In the genomic region with DNA sequence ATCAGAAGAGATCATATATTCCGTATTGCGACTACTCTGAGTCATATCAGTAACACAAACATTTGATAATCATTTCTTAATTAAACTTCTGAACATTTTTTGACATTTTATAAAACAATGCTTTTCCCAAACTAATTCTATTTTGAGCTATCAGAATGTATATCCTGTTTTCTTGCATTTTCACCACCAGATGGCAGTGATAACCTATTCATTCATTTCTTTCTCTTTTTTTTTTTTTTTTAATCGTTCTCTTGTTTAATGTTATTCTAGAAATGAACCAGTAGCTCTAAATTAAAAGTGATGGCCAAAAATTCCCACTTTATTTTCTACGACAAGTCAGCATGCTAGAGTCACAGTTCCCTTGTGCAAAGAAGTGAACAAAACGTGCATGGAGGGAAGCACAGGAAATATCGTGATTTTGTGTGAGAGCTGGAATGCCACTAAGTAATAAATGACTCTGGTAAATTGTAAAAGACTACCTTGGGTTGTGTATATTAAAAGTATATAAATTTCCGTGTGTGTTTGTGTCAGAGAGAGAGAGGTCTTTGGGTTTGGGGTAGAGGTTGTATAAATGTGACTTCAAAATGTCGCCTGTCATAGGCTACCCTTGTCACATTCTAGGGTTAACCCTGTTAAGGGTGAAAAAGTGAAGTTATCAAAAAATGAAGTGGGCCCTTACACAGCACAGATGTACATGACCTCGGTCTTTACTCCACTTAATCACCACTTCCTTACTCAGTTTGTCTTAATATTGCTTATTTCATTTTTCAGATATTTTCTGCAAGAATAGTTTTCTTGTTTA, we compare ENCODE assay signal across 8 cellular contexts. TPM values are rescaled to one million over a fixed set of nuclear protein-coding genes. Genes with fewer than 3 reads are reported as not detected.
DNase-seq lines count a peak whose midpoint lies in the region; ATAC-seq and TF ChIP-seq lines count a peak whose summit lies in the region.

No MANE protein-coding gene starts in this region.

- peak; percentile 72 for TF ChIP-seq CTCF in LNCAP (IDR thresholded peaks at IDR 0.05)

- peak; percentile 82 for ATAC-seq in left lobe of liver
- no peak for ATAC-seq in GM19395 (IDR thresholded peaks at IDR 0.05; ENCODE audit: unreplicated experiment)
- no peak for ATAC-seq in activated CD4-positive, CD25-positive, alpha-beta regulatory T cell treated with anti-CD3 and anti-CD28 coated beads, Interleukin-2, amount 50 U/mL, for 24 hours

- DNase-seq in DMS153 treated with DMSO at 0.1 percent for 48 hours (lab: John Stamatoyannopoulos, UW; ENCODE audit: unreplicated experiment) (peak; percentile 12), astrocyte of the hippocampus (ENCODE audit: low read depth, low spot score) (peak; percentile 48), left lobe of liver (ENCODE audit: low spot score) (no peak), GF-D8 (lab: John Stamatoyannopoulos, UW) (no peak)
- DNase-seq in activated CD4-positive, alpha-beta T cell treated with anti-CD3 and anti-CD28 coated beads, Interleukin-2, amount 50 U/mL, for 48 hours = no peak

RNA-seq across cellular contexts. Expression of gene LDHB, which starts 40.4 kb away (rescaled TPM):
- total RNA-seq in left lobe of liver = 23.2 TPM

Comparison
In these comparisons a context has a peak if more than half of its experiments do, and no peak if none do; other contexts are left out.
1. DNase-seq: peak in DMS153 treated with DMSO at 0.1 percent for 48 hours (single experiment) and astrocyte of the hippocampus (single experiment); none in left lobe of liver (single experiment), activated CD4-positive, alpha-beta T cell treated with anti-CD3 and anti-CD28 coated beads, Interleukin-2, amount 50 U/mL, for 48 hours (0 of 2) and GF-D8 (single experiment).